11 cellular contexts compared by ENCODE assay signal in genomic region chr7:137878333-137878961, GRCh38. TPM values are rescaled to one million over a fixed set of nuclear protein-coding genes. Genes with fewer than 3 reads are reported as not detected.
DNase-seq lines count a peak whose midpoint lies in the region; ATAC-seq and TF ChIP-seq lines count a peak whose summit lies in the region.
"Had no signal": no experiment of that assay in that cellular context is flagged by ENCODE, and none has a peak within 500 bp of the region (broad histone marks: within the 10 kb centered on the region; RNA-seq: fewer than 3 reads in every experiment).

No MANE protein-coding gene starts in this region.

- H3K36me3 ChIP-seq in left ventricle myocardium inferior (peaks cover 48% of the 10 kb centered on the region), rectal smooth muscle tissue (ENCODE audit: control insufficient read depth, insufficient read depth, low read length) (peaks cover 21% of the 10 kb centered on the region)

- H3K27ac ChIP-seq in left ventricle myocardium inferior (replicated peaks) (peak overlapping the region; percentile 35), rectal smooth muscle tissue (ENCODE audit: low read depth, low read length) (peak overlapping the region; percentile 83)

- no peak overlapping the region for H3K4me3 ChIP-seq in left ventricle myocardium inferior
- no peak overlapping the region for H3K4me3 ChIP-seq in rectal smooth muscle tissue (ENCODE audit: low read length)

- H3K27me3 ChIP-seq in left ventricle myocardium inferior (ENCODE audit: low read depth) (no peaks in the 10 kb centered on the region), rectal smooth muscle tissue (ENCODE audit: control insufficient read depth, insufficient read depth, low read length) (no peaks in the 10 kb centered on the region)

- DNase-seq in EH (ENCODE audit: low read depth) (peak; percentile 22), amniotic epithelial cell (ENCODE audit: low read depth) (peak; percentile 38), left ventricle myocardium inferior (peak; percentile 79), GM19238 (ENCODE audit: insufficient read length, low spot score) (no peak), NCI-H1092 treated with DMSO at 0.1 percent for 48 hours (lab: John Stamatoyannopoulos, UW) (no peak)
- no peak for DNase-seq in stimulated activated naive CD8-positive, alpha-beta T cell treated with anti-CD3 and anti-CD28 coated beads, Interleukin-15, amount 100 ng/mL, for 72 hours
- DNase-seq: activated effector memory CD4-positive, alpha-beta T cell treated with anti-CD3 and anti-CD28 coated beads, Interleukin-2, amount 50 U/mL, for 16 hours; CD4-positive, alpha-beta T cell; NCI-H510A had no signal

- H3K27me3 Mint-ChIP-seq in stimulated activated naive CD8-positive, alpha-beta T cell treated with anti-CD3 and anti-CD28 coated beads, Interleukin-15, amount 100 ng/mL, for 72 hours = no peaks in the 10 kb centered on the region
- H3K27me3 Mint-ChIP-seq: CD4-positive, alpha-beta T cell had no signal

- H3K9me3 Mint-ChIP-seq in stimulated activated naive CD8-positive, alpha-beta T cell treated with anti-CD3 and anti-CD28 coated beads, Interleukin-15, amount 100 ng/mL, for 72 hours = no peaks in the 10 kb centered on the region
- H3K9me3 Mint-ChIP-seq: CD4-positive, alpha-beta T cell had no signal

- peaks cover 60% of the 10 kb centered on the region for H3K4me1 ChIP-seq in left ventricle myocardium inferior
- H3K4me1 ChIP-seq in rectal smooth muscle tissue (ENCODE audit: control insufficient read depth, insufficient read depth, low read length) = peaks cover 38% of the 10 kb centered on the region

- no peak for ATAC-seq in HG03442 (IDR thresholded peaks at IDR 0.05; ENCODE audit: unreplicated experiment)
- no peak for ATAC-seq in stimulated activated naive CD8-positive, alpha-beta T cell treated with anti-CD3 and anti-CD28 coated beads, Interleukin-15, amount 100 ng/mL, for 72 hours

- H3K4me1 Mint-ChIP-seq in stimulated activated naive CD8-positive, alpha-beta T cell treated with anti-CD3 and anti-CD28 coated beads, Interleukin-15, amount 100 ng/mL, for 72 hours = peaks cover 48% of the 10 kb centered on the region

- intact Hi-C loops in left ventricle myocardium inferior (cut with micrococcal nuclease) = no loop called here

- no peak overlapping the region for H3K9ac ChIP-seq in rectal smooth muscle tissue (ENCODE audit: low read length)

- TF ChIP-seq CTCF in left ventricle myocardium inferior (IDR thresholded peaks at IDR 0.05; ENCODE audit: borderline replicate concordance) = no peak

- peak overlapping the region in 1 of 2 donors; percentile 50 for H3K27ac Mint-ChIP-seq in stimulated activated naive CD8-positive, alpha-beta T cell treated with anti-CD3 and anti-CD28 coated beads, Interleukin-15, amount 100 ng/mL, for 72 hours
- H3K27ac Mint-ChIP-seq: CD4-positive, alpha-beta T cell had no signal

- H3K4me3 Mint-ChIP-seq in stimulated activated naive CD8-positive, alpha-beta T cell treated with anti-CD3 and anti-CD28 coated beads, Interleukin-15, amount 100 ng/mL, for 72 hours = no peak overlapping the region
- H3K4me3 Mint-ChIP-seq: CD4-positive, alpha-beta T cell had no signal

- H3K9me3 ChIP-seq in left ventricle myocardium inferior (replicated peaks) = peaks cover 4% of the 10 kb centered on the region

RNA-seq across cellular contexts. Expression of gene DGKI, which starts 31.7 kb away (rescaled TPM):
- total RNA-seq in left ventricle myocardium inferior = 1.3 TPM
- total RNA-seq: CD4-positive, alpha-beta T cell had no signal

Comparison
In these comparisons a context has a peak if more than half of its experiments do, and no peak if none do; other contexts are left out.
1. DNase-seq: peak in EH (single experiment), amniotic epithelial cell (single experiment) and left ventricle myocardium inferior (single experiment); none in stimulated activated naive CD8-positive, alpha-beta T cell treated with anti-CD3 and anti-CD28 coated beads, Interleukin-15, amount 100 ng/mL, for 72 hours (0 of 2), GM19238 (single experiment) and NCI-H1092 treated with DMSO at 0.1 percent for 48 hours (single experiment).